ENCODE assay signal across 14 cellular contexts in genomic region chr6:75775219-75775618, GRCh38. TPM values are rescaled to one million over a fixed set of nuclear protein-coding genes. Genes with fewer than 3 reads are reported as not detected.
DNase-seq lines count a peak whose midpoint lies in the region; ATAC-seq and TF ChIP-seq lines count a peak whose summit lies in the region.
"Had no signal": no experiment of that assay in that cellular context is flagged by ENCODE, and none has a peak within 500 bp of the region (broad histone marks: within the 10 kb centered on the region; RNA-seq: fewer than 3 reads in every experiment).

No MANE protein-coding gene starts in this region.

- peaks cover 0 to 4% (median 0%) of the 10 kb centered on the region in 5 experiments for H3K9me3 Mint-ChIP-seq in brain
- H3K9me3 Mint-ChIP-seq: activated T-cell treated with anti-CD3 and anti-CD28 coated beads, Interleukin-2, amount 50 U/mL, for 4 hours; stimulated activated naive CD8-positive, alpha-beta T cell treated with anti-CD3 and anti-CD28 coated beads, Interleukin-15, Interleukin-2, amounts not matched to agents 100 ng/mL and 50 ng/mL, for 24 hours had no signal

- peaks cover 36% of the 10 kb centered on the region for H3K4me1 Mint-ChIP-seq in brain

- ATAC-seq in GM18498 (IDR thresholded peaks at IDR 0.05; ENCODE audit: unreplicated experiment): no peak
- ATAC-seq: activated T-cell treated with anti-CD3 and anti-CD28 coated beads, Interleukin-2, amount 50 U/mL, for 4 hours had no signal

- H3K4me3 Mint-ChIP-seq in brain: no peak overlapping the region
- H3K4me3 Mint-ChIP-seq: activated T-cell treated with anti-CD3 and anti-CD28 coated beads, Interleukin-2, amount 50 U/mL, for 4 hours; stimulated activated naive CD8-positive, alpha-beta T cell treated with anti-CD3 and anti-CD28 coated beads, Interleukin-15, Interleukin-2, amounts not matched to agents 100 ng/mL and 50 ng/mL, for 24 hours had no signal

- no peak overlapping the region for H3K4me3 ChIP-seq in foreskin fibroblast (ENCODE audit: low read depth in 1 of 2, low read length in 2 of 2)
- H3K4me3 ChIP-seq: BLaER1 had no signal

- no peak for TF ChIP-seq CTCF in brain (conservative IDR thresholded peaks at IDR 0.05)
- TF ChIP-seq CTCF in foreskin fibroblast (IDR thresholded peaks at IDR 0.05; ENCODE audit: low read depth, low read length): no peak

- no peaks in the 10 kb centered on the region for H3K27me3 Mint-ChIP-seq in brain
- H3K27me3 Mint-ChIP-seq: stimulated activated naive CD8-positive, alpha-beta T cell treated with anti-CD3 and anti-CD28 coated beads, Interleukin-15, Interleukin-2, amounts not matched to agents 100 ng/mL and 50 ng/mL, for 24 hours had no signal

- H3K36me3 Mint-ChIP-seq in brain: peaks cover 8% of the 10 kb centered on the region

- H3K27ac Mint-ChIP-seq in brain: peak overlapping the region in 3 of 5 experiments; percentile 17 to 25 (median 25)
- H3K27ac Mint-ChIP-seq: stimulated activated naive CD8-positive, alpha-beta T cell treated with anti-CD3 and anti-CD28 coated beads, Interleukin-15, Interleukin-2, amounts not matched to agents 100 ng/mL and 50 ng/mL, for 24 hours had no signal

- DNase-seq in D341Med (ENCODE audit: low spot score): peak; percentile 57
- DNase-seq in H4 (ENCODE audit: low spot score): peak; percentile 62
- peak; percentile 29 for DNase-seq in NCI-H2227 (lab: John Stamatoyannopoulos, UW; ENCODE audit: unreplicated experiment)
- DNase-seq in OCI-M2 (lab: John Stamatoyannopoulos, UW; ENCODE audit: unreplicated experiment): no peak
- DNase-seq in foreskin fibroblast: no peak
- no peak for DNase-seq in activated T-cell treated with anti-CD3 and anti-CD28 coated beads, Interleukin-2, amount 50 U/mL, for 48 hours
- DNase-seq: activated CD4-positive, alpha-beta T cell treated with anti-CD3 and anti-CD28 coated beads, Interleukin-2, amount 50 U/mL, for 1 hour; activated T-cell treated with anti-CD3 and anti-CD28 coated beads, Interleukin-2, amount 50 U/mL, for 4 hours; KBM-7; NCI-H226 had no signal

RNA-seq across cellular contexts. Expression of gene MYO6, which starts 26.2 kb away (rescaled TPM):
- total RNA-seq in H4 (2014; rRNA removed; shearing (Covaris generic)): 2.2 and 2.9 TPM in 2 replicates
- 25.5 TPM for polyA plus RNA-seq in brain (ENCODE audit: insufficient read depth, low read depth, low replicate concordance)

Comparison
In these comparisons a context has a peak if more than half of its experiments do, and no peak if none do; other contexts are left out.
1. DNase-seq: peak in D341Med (single experiment), H4 (single experiment) and NCI-H2227 (single experiment); none in OCI-M2 (single experiment), foreskin fibroblast (0 of 2) and activated T-cell treated with anti-CD3 and anti-CD28 coated beads, Interleukin-2, amount 50 U/mL, for 48 hours (0 of 2).